Comparison of ENCODE assay signal across 20 cellular contexts in the genomic region with DNA sequence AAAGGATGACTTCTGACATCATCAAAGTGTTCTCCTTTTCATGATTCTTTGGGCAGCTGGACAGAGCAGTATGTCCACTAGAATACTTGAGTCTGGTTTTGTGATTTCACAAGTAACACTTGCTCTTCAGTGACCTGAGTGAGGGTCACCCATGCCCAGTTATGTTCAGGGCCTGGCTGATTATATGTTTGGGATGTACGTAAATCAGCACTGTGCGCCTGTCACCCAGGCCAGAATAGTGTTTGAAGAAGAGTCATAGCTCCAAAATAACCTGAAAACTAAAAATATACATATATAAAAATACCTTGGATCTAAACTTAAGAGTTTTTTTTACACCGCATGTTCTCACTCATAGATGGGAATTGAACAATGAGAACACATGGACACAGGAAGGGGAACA. TPM values are rescaled to one million over a fixed set of nuclear protein-coding genes. Genes with fewer than 3 reads are reported as not detected.
DNase-seq lines count a peak whose midpoint lies in the region; ATAC-seq, FAIRE-seq and TF ChIP-seq lines count a peak whose summit lies in the region.
"Had no signal": no experiment of that assay in that cellular context is flagged by ENCODE, and none has a peak within 500 bp of the region (broad histone marks: within the 10 kb centered on the region; RNA-seq: fewer than 3 reads in every experiment).

No MANE protein-coding gene starts in this region.

- POLR2A ChIA-PET in A549 (lab: Yijun Ruan, JAX) (no interaction called here), HEK293T (lab: Yijun Ruan, JAX) (no interaction called here)

- TF ChIP-seq POLR2A in A549 (IDR thresholded peaks at IDR 0.05; ENCODE audit: low read length) = no peak

- no peak for TF ChIP-seq EP300 in A549 (IDR thresholded peaks at IDR 0.05)

- H3K4me3 ChIP-seq in A549 = no peak overlapping the region
- peak overlapping the region; percentile 16; the same call in 1 of the 2 replicates for H3K4me3 ChIP-seq in iPS-18c (ENCODE audit: insufficient read depth, low read depth, low read length)
- H3K4me3 ChIP-seq: esophagus squamous epithelium, heart left ventricle, upper lobe of left lung had no signal

- peak overlapping the region; percentile 77 for H3K4me2 ChIP-seq in A549

- TF ChIP-seq RAD21 in A549 (conservative IDR thresholded peaks at IDR 0.05 in 1 of 2, IDR thresholded peaks at IDR 0.05 in 1 of 2) = no peak

- H3K27ac ChIP-seq in A549 (peak overlapping the region; percentile 23 to 50; a peak in 4 of 6 replicates), VCaP (peak overlapping the region; percentile 96; the same call in 1 of the 2 replicates)
- H3K27ac ChIP-seq: esophagus squamous epithelium, heart left ventricle, upper lobe of left lung, WERI-Rb-1 had no signal

- DNase-seq in A549 (ENCODE audit: low read depth in 1 of 2, low spot score in 1 of 2) = no peak
- DNase-seq in HEK293T (ENCODE audit: extremely low spot score) = no peak
- DNase-seq in C1 segment of cervical spinal cord (lab: John Stamatoyannopoulos, UW) = no peak
- no peak for DNase-seq in activated CD8-positive, alpha-beta memory T cell treated with anti-CD3 and anti-CD28 coated beads, Interleukin-2, amount 50 U/mL, for 4 hours
- DNase-seq in glomerular visceral epithelial cell (ENCODE audit: extremely low spot score) = no peak
- DNase-seq: activated CD8-positive, alpha-beta T cell treated with anti-CD3 and anti-CD28 coated beads for 36 hours; activated naive CD8-positive, alpha-beta T cell treated with anti-CD3 and anti-CD28 coated beads, Interleukin-2, amount 10 ng/mL, durations not matched to agents 7 days and 5 days; CD8-positive, alpha-beta T cell; esophagus squamous epithelium; heart left ventricle; kidney; NCI-H1417 treated with DMSO at 0.1 percent for 48 hours; NK-92 treated with Interleukin-12 subunit alpha and Interleukin-12 subunit beta, amount 100 ng/mL, for 24 hours; stimulated activated CD4-positive, alpha-beta T cell treated with anti-CD3 and anti-CD28 coated beads, Interleukin-15, amount 100 ng/mL, for 24 hours; stimulated activated naive B cell treated with anti-CD40 and anti-IgM and Interleukin-4, amounts not matched to agents 10 μg/mL and 1 μg/mL and 100 μg/mL, for 72 hours; upper lobe of left lung; WERI-Rb-1 had no signal

- ATAC-seq in A549 (no peak), HG03457 (IDR thresholded peaks at IDR 0.05; ENCODE audit: unreplicated experiment) (no peak)
- ATAC-seq: activated CD8-positive, alpha-beta T cell treated with anti-CD3 and anti-CD28 coated beads for 36 hours; CD8-positive, alpha-beta T cell; heart left ventricle; stimulated activated naive B cell treated with anti-CD40 and anti-IgM and Interleukin-4, amounts not matched to agents 10 μg/mL and 1 μg/mL and 100 μg/mL, for 72 hours had no signal

- H3K9me3 ChIP-seq in A549 (no peaks in the 10 kb centered on the region), iPS-18c (ENCODE audit: control insufficient read depth, insufficient read depth, low read length) (no peaks in the 10 kb centered on the region)
- H3K9me3 ChIP-seq: esophagus squamous epithelium, heart left ventricle, upper lobe of left lung had no signal

- FAIRE-seq in A549 (lab: Jason Lieb, UNC) = no peak

- peaks cover 37% of the 10 kb centered on the region for H3K4me1 ChIP-seq in A549

- TF ChIP-seq CTCF in A549 (IDR thresholded peaks at IDR 0.05) = no peak
- no peak for TF ChIP-seq CTCF in VCaP (conservative IDR thresholded peaks at IDR 0.05)

- CTCF ChIA-PET in A549 (lab: Yijun Ruan, JAX) = interaction anchor here (0.9 kb wide), 1 partner anchor 50 kb away, joined by 3 read pairs; no protein-coding TSS in a partner anchor
- CTCF ChIA-PET in HEK293T (lab: Yijun Ruan, JAX) = no interaction called here

- 94% methylated on average over 3 of the region's 3 CpGs for WGBS in A549 (ENCODE audit: missing lambda C conversion rate)

TF ChIP-seq in A549, 52 proteins besides CTCF, POLR2A, EP300 and RAD21:
- TF ChIP-seq MAZ (IDR thresholded peaks at IDR 0.05; ENCODE audit: borderline replicate concordance, low read depth, low read length) (no peak), GATA3 (IDR thresholded peaks at IDR 0.05; ENCODE audit: borderline replicate concordance) (no peak), RNF2 (IDR thresholded peaks at IDR 0.05; ENCODE audit: borderline replicate concordance, low read depth) (no peak), SREBF2 (IDR thresholded peaks at IDR 0.05) (no peak), HOXB13 (CRISPR knock-in tag; IDR thresholded peaks at IDR 0.05; ENCODE audit: low read depth) (no peak)

TF ChIP-seq in HEK293T, 16 proteins besides CTCF, POLR2A, EP300 and RAD21:
- TF ChIP-seq ZNF384 (IDR thresholded peaks at IDR 0.05) (no peak), FOXM1 (IDR thresholded peaks at IDR 0.05; ENCODE audit: borderline replicate concordance) (no peak), BHLHE40 (IDR thresholded peaks at IDR 0.05; ENCODE audit: borderline replicate concordance) (no peak), LEF1 (IDR thresholded peaks at IDR 0.05; ENCODE audit: borderline replicate concordance) (no peak), HDGF (IDR thresholded peaks at IDR 0.05; ENCODE audit: borderline replicate concordance) (no peak), TARDBP (IDR thresholded peaks at IDR 0.05) (no peak), CTBP1 (IDR thresholded peaks at IDR 0.05; ENCODE audit: borderline replicate concordance) (no peak)
- TF ChIP-seq, protein P1, sequence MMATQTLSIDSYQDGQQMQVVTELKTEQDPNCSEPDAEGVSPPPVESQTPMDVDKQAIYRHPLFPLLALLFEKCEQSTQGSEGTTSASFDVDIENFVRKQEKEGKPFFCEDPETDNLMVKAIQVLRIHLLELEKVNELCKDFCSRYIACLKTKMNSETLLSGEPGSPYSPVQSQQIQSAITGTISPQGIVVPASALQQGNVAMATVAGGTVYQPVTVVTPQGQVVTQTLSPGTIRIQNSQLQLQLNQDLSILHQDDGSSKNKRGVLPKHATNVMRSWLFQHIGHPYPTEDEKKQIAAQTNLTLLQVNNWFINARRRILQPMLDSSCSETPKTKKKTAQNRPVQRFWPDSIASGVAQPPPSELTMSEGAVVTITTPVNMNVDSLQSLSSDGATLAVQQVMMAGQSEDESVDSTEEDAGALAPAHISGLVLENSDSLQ (IDR thresholded peaks at IDR 0.05) = peak; percentile 33; the same call in 1 of the 2 replicates

RNA-seq across cellular contexts. Expression of gene BICD1, which starts 3.8 kb away (rescaled TPM):
- polyA plus RNA-seq in A549 (2011; rRNA removed) (21.7 and 24.3 TPM in 2 replicates), A549 (2017; fragmentation: RNase III; extraction: RNeasy Plus Mini Kit Qiagen cat#74134 plus additional on column Dnase treatment) (12.4 to 13.1 TPM (median 13.0 TPM) in 3 replicates)
- polyA plus RNA-seq in A549 (2012; cell fraction: cytosol; rRNA removed) = 9.6 and 11.7 TPM in 2 replicates
- polyA plus RNA-seq in A549 (2012; cell fraction: nucleus; rRNA removed) = 21.7 and 33.5 TPM in 2 replicates
- polyA minus RNA-seq in A549 (2011; rRNA and poly(A)+ RNA removed) = 31.0 and 34.4 TPM in 2 replicates
